13 cellular contexts compared by ENCODE assay signal in the genomic region with DNA sequence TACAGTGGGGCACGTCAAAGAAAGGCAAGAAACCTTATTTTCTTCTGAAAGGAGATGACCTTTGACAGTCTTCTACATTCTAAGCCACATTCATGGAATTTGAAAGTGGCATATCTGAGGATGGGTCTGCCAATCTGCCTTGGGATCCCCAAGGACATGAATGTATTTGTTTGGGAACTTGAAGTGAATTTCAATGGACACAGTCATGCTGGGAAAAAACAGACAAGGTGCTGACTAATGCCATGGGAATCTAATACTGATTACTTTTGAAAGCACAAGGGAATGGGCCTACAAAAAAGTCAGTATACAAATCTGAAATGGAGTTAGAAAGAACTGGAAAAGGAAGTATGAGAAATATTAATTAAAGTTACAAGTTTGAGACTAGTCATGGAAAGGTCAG.
DNase-seq lines count a peak whose midpoint lies in the region; ATAC-seq and TF ChIP-seq lines count a peak whose summit lies in the region.
"Had no signal": no experiment of that assay in that cellular context is flagged by ENCODE, and none has a peak within 500 bp of the region (broad histone marks: within the 10 kb centered on the region; RNA-seq: fewer than 3 reads in every experiment).

No MANE protein-coding gene starts in this region.

- BruUV-seq in IMR-90 (replicated peaks; lab: Mats Ljungman, UMichigan) = no TSS peak

- no peak overlapping the region for H3K9ac ChIP-seq in IMR-90 (ENCODE audit: low read depth, low read length)

- H3K4ac ChIP-seq in IMR-90 (ENCODE audit: low read depth, low read length) = peak overlapping the region; percentile 93

- H3K4me1 ChIP-seq in IMR-90 (ENCODE audit: control insufficient read depth, insufficient read depth, low read length) = peaks cover 10% of the 10 kb centered on the region
- no peaks in the 10 kb centered on the region for H3K4me1 ChIP-seq in left lung
- H3K4me1 ChIP-seq: BE2C had no signal

- peak overlapping the region; percentile 68 for H3K27ac ChIP-seq in AG04450 (ENCODE audit: low read depth, low read length)
- H3K27ac ChIP-seq in IMR-90 (ENCODE audit: insufficient read depth, low read length) = peak overlapping the region; percentile 93
- H3K27ac ChIP-seq in left lung = no peak overlapping the region

- peak overlapping the region; percentile 92 for H2BK5ac ChIP-seq in IMR-90 (ENCODE audit: low read depth, low read length, poor library complexity, severe bottlenecking)

- in situ Hi-C loops in IMR-90 (cut with MboI; ENCODE audit: low sequenced_read_pairs) = no loop called here

- H3K14ac ChIP-seq in IMR-90 (replicated peaks; ENCODE audit: low read depth, low read length) = peak overlapping the region; percentile 83

- dilution Hi-C loops in IMR-90 (cut with HindIII; ENCODE audit: low sequenced_read_pairs, unreplicated experiment) = no loop called here

- peak overlapping the region; percentile 80; the same call in 1 of the 2 replicates for H4K5ac ChIP-seq in IMR-90 (ENCODE audit: low read depth, low read length)

- peak overlapping the region; percentile 98 for H2BK20ac ChIP-seq in IMR-90 (ENCODE audit: low read depth, low read length)

- no peak overlapping the region for H2AK9ac ChIP-seq in IMR-90 (replicated peaks; ENCODE audit: low read depth, low read length, poor library complexity)

- CTCF ChIA-PET in AG04450 (lab: Charles Lee) (no interaction called here), IMR-90 (lab: Yijun Ruan, JAX) (interaction anchor here (0.6 kb wide), 1 partner anchor 137 kb away, joined by 3 read pairs; no protein-coding TSS in a partner anchor)

- peak overlapping the region; percentile 75; the same call in 1 of the 2 replicates for H3K23ac ChIP-seq in IMR-90 (ENCODE audit: low read depth, low read length)

- H3K9me1 ChIP-seq in IMR-90 (ENCODE audit: insufficient read depth, low read length) = peaks cover 3% of the 10 kb centered on the region; the same call in 1 of the 2 replicates

- no peak overlapping the region for H2AFZ ChIP-seq in IMR-90 (replicated peaks; ENCODE audit: low read length, poor library complexity)

- DNase-seq in AG04450 (ENCODE audit: low read depth, low spot score) (peak; percentile 76), IMR-90 (peak; percentile 93), choroid plexus epithelial cell (ENCODE audit: low read depth) (peak; percentile 83), left lung (no peak), NCI-H146 treated with DMSO at 0.1 percent for 48 hours (lab: John Stamatoyannopoulos, UW; ENCODE audit: unreplicated experiment) (no peak), activated T-cell treated with anti-CD3 and anti-CD28 coated beads for 4 hours (no peak)
- DNase-seq: activated naive CD8-positive, alpha-beta T cell treated with anti-CD3 and anti-CD28 coated beads, Interleukin-2, amount 50 U/mL, for 24 hours; BE2C; NCI-H510A; SHP77; stimulated activated CD4-positive, alpha-beta T cell treated with anti-CD3 and anti-CD28 coated beads, Interleukin-12 subunit alpha, Interleukin-12 subunit beta, amount 100 ng/mL, for 4 hours had no signal

- peak overlapping the region; percentile 96; the same call in 1 of the 2 replicates for H3K18ac ChIP-seq in IMR-90 (ENCODE audit: low read depth, low read length)

- peak overlapping the region; percentile 60 to 83; a peak in 3 of 4 replicates for H4K8ac ChIP-seq in IMR-90 (ENCODE audit: low read depth in 2 of 2, low read length in 2 of 2)

- H3K56ac ChIP-seq in IMR-90 (ENCODE audit: extremely low read depth, insufficient read depth, low read length) = peak overlapping the region; percentile 44

- H3K9me3 ChIP-seq in AG04450 (ENCODE audit: control insufficient read depth, insufficient read depth, low read length) = peaks cover 6% of the 10 kb centered on the region; the same call in 1 of the 2 replicates
- H3K9me3 ChIP-seq in IMR-90 (ENCODE audit: control insufficient read depth, insufficient read depth, low read length) = peaks cover 4% of the 10 kb centered on the region
- peaks cover 0 to 2% of the 10 kb centered on the region in 2 donors for H3K9me3 ChIP-seq in left lung
- H3K9me3 ChIP-seq: BE2C had no signal

- no CpG with 5 or more reads among the region's 1 CpG for WGBS in IMR-90 (ENCODE audit: extremely low coverage in 2 of 2, insufficient read length in 1 of 2), 2 experiments

- TF ChIP-seq CTCF in AG04450 (IDR thresholded peaks at IDR 0.05; ENCODE audit: low read depth, low read length) (no peak), IMR-90 (conservative IDR thresholded peaks at IDR 0.05; ENCODE audit: low read depth, low read length) (no peak), choroid plexus epithelial cell (conservative IDR thresholded peaks at IDR 0.05; ENCODE audit: low read depth, low read length) (no peak), left lung (IDR thresholded peaks at IDR 0.05) (no peak)

- intact Hi-C loops in IMR-90 (cut with micrococcal nuclease) (loop anchor here (2.0 kb wide), 1 partner anchor 67 kb away; no protein-coding TSS in a partner anchor), left lung (cut with DNase I) (no loop called here)

- ATAC-seq in IMR-90 (ENCODE audit: low read depth) = peak; percentile 92
- ATAC-seq in left lung = peak; percentile 26
- ATAC-seq in HG02852 (IDR thresholded peaks at IDR 0.05; ENCODE audit: unreplicated experiment) = no peak
- ATAC-seq in HG03520 (IDR thresholded peaks at IDR 0.05; ENCODE audit: unreplicated experiment) = no peak
- ATAC-seq: activated naive CD8-positive, alpha-beta T cell treated with anti-CD3 and anti-CD28 coated beads, Interleukin-2, amount 50 U/mL, for 24 hours had no signal

- POLR2A ChIA-PET in AG04450 (lab: Yijun Ruan, JAX) (no interaction called here), IMR-90 (lab: Charles Lee; ENCODE audit: unreplicated experiment) (no interaction called here)

- H3K36me3 ChIP-seq in IMR-90 (ENCODE audit: control insufficient read depth, insufficient read depth, low read length) = no peaks in the 10 kb centered on the region
- no peaks in the 10 kb centered on the region for H3K36me3 ChIP-seq in left lung
- H3K36me3 ChIP-seq: BE2C had no signal

- no peaks in the 10 kb centered on the region for H3K27me3 ChIP-seq in AG04450 (ENCODE audit: control insufficient read depth, insufficient read depth, low read length)
- no peaks in the 10 kb centered on the region for H3K27me3 ChIP-seq in IMR-90 (ENCODE audit: control insufficient read depth, insufficient read depth, low read length)
- no peaks in the 10 kb centered on the region for H3K27me3 ChIP-seq in left lung

- H3K4me3 ChIP-seq in AG04450 (ENCODE audit: low read depth, low read length) (no peak overlapping the region), IMR-90 (ENCODE audit: insufficient read depth, low read depth, low read length) (no peak overlapping the region), choroid plexus epithelial cell (ENCODE audit: low read depth, low read length) (no peak overlapping the region), left lung (no peak overlapping the region)

- no peaks in the 10 kb centered on the region for H3K79me1 ChIP-seq in IMR-90 (ENCODE audit: low read depth in 1 of 2, low read length in 2 of 2)

- H2BK15ac ChIP-seq in IMR-90 (ENCODE audit: low read depth, low read length) = peak overlapping the region; percentile 93; the same call in 2 of the 3 replicates

- H4K91ac ChIP-seq in IMR-90 (ENCODE audit: insufficient read depth, low read depth, low read length) = peak overlapping the region; percentile 93

- H2BK120ac ChIP-seq in IMR-90 (ENCODE audit: low read depth, low read length) = peak overlapping the region; percentile 92

- no peaks in the 10 kb centered on the region for H4K20me1 ChIP-seq in IMR-90 (ENCODE audit: insufficient read depth, low read length)

- peak overlapping the region; percentile 83; the same call in 1 of the 2 replicates for H2AK5ac ChIP-seq in IMR-90 (ENCODE audit: low read depth, low read length)

- peak overlapping the region; percentile 0; the same call in 1 of the 2 replicates for H3K4me2 ChIP-seq in IMR-90 (ENCODE audit: low read depth, low read length)

- TF ChIP-seq RAD21 in IMR-90 (IDR thresholded peaks at IDR 0.05; ENCODE audit: low read length) = no peak

- no peak for TF ChIP-seq POLR2A in IMR-90 (IDR thresholded peaks at IDR 0.05; ENCODE audit: low read depth, low read length)

TF ChIP-seq in IMR-90, 13 proteins besides CTCF, POLR2A, EP300 and RAD21:
- TF ChIP-seq RCOR1 (IDR thresholded peaks at IDR 0.05; ENCODE audit: insufficient replicate concordance, low read length) (no peak), FOS (IDR thresholded peaks at IDR 0.05; ENCODE audit: low read depth, low read length) (peak; percentile 76)

Comparison
In these comparisons a context has a peak if more than half of its experiments do, and no peak if none do; other contexts are left out.
1. DNase-seq: peak in AG04450 (single experiment), IMR-90 (single experiment) and choroid plexus epithelial cell (single experiment); none in left lung (0 of 2), NCI-H146 treated with DMSO at 0.1 percent for 48 hours (single experiment) and activated T-cell treated with anti-CD3 and anti-CD28 coated beads for 4 hours (single experiment).
2. H3K27ac ChIP-seq: peak in AG04450 (single experiment) and IMR-90 (single experiment); none in left lung (0 of 2).
3. ATAC-seq: peak in IMR-90 (single experiment) and left lung (single experiment); none in HG02852 (single experiment) and HG03520 (single experiment).